24 cellular contexts compared by ENCODE assay signal in the genomic region with DNA sequence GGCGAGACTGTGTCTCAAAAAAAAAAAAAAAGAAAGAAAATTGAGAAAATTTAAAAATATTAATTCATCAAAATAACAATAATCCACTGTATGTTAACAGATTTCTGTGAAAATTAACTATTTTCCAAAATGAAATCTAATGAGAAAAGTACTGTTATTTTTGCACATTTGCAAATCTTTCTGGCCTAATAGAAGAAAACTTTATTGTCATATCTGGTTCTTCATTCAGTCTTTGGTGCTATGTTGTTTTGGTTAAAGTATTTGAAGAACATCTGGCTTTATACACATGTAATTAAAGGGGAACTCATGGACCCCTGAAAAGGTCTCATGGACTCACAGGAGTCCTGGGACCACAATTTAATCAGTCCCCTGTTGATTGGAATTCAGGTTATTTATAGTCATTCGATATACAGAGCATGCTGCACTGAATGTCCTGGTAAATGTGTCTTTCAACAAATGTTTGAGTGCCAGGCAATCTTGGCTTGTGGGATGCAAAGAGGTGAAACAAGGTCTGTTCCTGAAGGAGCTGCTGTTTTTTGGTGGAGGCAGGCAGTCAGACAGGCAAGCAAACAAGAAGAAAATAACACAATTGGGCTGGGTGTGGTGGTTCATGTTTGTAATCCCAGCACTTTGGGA.
"Had no signal": no experiment of that assay in that cellular context is flagged by ENCODE, and none has a peak within 500 bp of the region (broad histone marks: within the 10 kb centered on the region; RNA-seq: fewer than 3 reads in every experiment).

No MANE protein-coding gene starts in this region.

- H3K4me2 ChIP-seq: smooth muscle cell had no signal

- H3K27me3 ChIP-seq: pancreas, stomach, suprapubic skin, tibial nerve had no signal

- H3K27ac Mint-ChIP-seq: activated B cell treated with CpG ODN at 0.5 μM for 24 hours; activated CD4-positive, alpha-beta T cell treated with anti-CD3 and anti-CD28 coated beads for 36 hours; activated naive CD4-positive, alpha-beta T cell treated with anti-CD3 and anti-CD28 coated beads for 36 hours; activated naive CD8-positive, alpha-beta T cell treated with anti-CD3 and anti-CD28 coated beads, Interleukin-2, amount 10 ng/mL, durations not matched to agents 7 days and 5 days; natural killer cell; stimulated activated memory B cell treated with anti-CD40 and anti-IgM and Interleukin-4, amounts not matched to agents 10 μg/mL and 1 μg/mL and 100 μg/mL, for 72 hours had no signal

- ATAC-seq: activated CD4-positive, alpha-beta T cell treated with anti-CD3 and anti-CD28 coated beads for 36 hours; activated T-cell treated with anti-CD3 and anti-CD28 coated beads, Interleukin-2, amount 50 U/mL, for 4 hours; left lobe of liver; natural killer cell; pancreas; sciatic nerve; stimulated activated memory B cell treated with anti-CD40 and anti-IgM and Interleukin-4, amounts not matched to agents 10 μg/mL and 1 μg/mL and 100 μg/mL, for 72 hours had no signal

- H3K9me3 ChIP-seq: pancreas, stomach, suprapubic skin, tibial nerve had no signal

- H3K4me3 ChIP-seq: pancreas, smooth muscle cell, stomach, suprapubic skin, tibial nerve had no signal

- H3K36me3 Mint-ChIP-seq: natural killer cell; stimulated activated memory B cell treated with anti-CD40 and anti-IgM and Interleukin-4, amounts not matched to agents 10 μg/mL and 1 μg/mL and 100 μg/mL, for 72 hours had no signal

- DNase-seq: activated B cell treated with CpG ODN at 0.5 μM for 24 hours; activated CD4-positive, alpha-beta T cell treated with anti-CD3 and anti-CD28 coated beads for 36 hours; activated CD4-positive, alpha-beta T cell treated with anti-CD3 and anti-CD28 coated beads, Interleukin-2, amount 50 U/mL, for 4 hours; activated CD8-positive, alpha-beta memory T cell treated with anti-CD3 and anti-CD28 coated beads for 24 hours; activated CD8-positive, alpha-beta memory T cell treated with anti-CD3 and anti-CD28 coated beads, Interleukin-2, amount 50 U/mL, for 48 hours; activated naive CD4-positive, alpha-beta T cell treated with anti-CD3 and anti-CD28 coated beads for 36 hours; activated naive CD8-positive, alpha-beta T cell treated with anti-CD3 and anti-CD28 coated beads, Interleukin-2, amount 10 ng/mL, durations not matched to agents 7 days and 5 days; activated T-cell treated with anti-CD3 and anti-CD28 coated beads, Interleukin-2, amount 50 U/mL, for 4 hours; amniotic stem cell; natural killer cell; pancreas; stimulated activated CD4-positive, alpha-beta T cell treated with anti-CD3 and anti-CD28 coated beads, Interleukin-15, amount 100 ng/mL, for 24 hours; stomach; T-helper 9 cell had no signal

- FAIRE-seq: bronchial epithelial cell, endometrium, keratinocyte, pancreas, urothelium cell line had no signal

- H3K9me3 Mint-ChIP-seq: activated B cell treated with CpG ODN at 0.5 μM for 24 hours; activated naive CD4-positive, alpha-beta T cell treated with anti-CD3 and anti-CD28 coated beads for 36 hours; activated naive CD8-positive, alpha-beta T cell treated with anti-CD3 and anti-CD28 coated beads, Interleukin-2, amount 10 ng/mL, durations not matched to agents 7 days and 5 days; activated T-cell treated with anti-CD3 and anti-CD28 coated beads, Interleukin-2, amount 50 U/mL, for 4 hours; natural killer cell; stimulated activated memory B cell treated with anti-CD40 and anti-IgM and Interleukin-4, amounts not matched to agents 10 μg/mL and 1 μg/mL and 100 μg/mL, for 72 hours had no signal

- H3K4me3 Mint-ChIP-seq: activated B cell treated with CpG ODN at 0.5 μM for 24 hours; activated CD4-positive, alpha-beta T cell treated with anti-CD3 and anti-CD28 coated beads for 36 hours; activated naive CD4-positive, alpha-beta T cell treated with anti-CD3 and anti-CD28 coated beads for 36 hours; activated naive CD8-positive, alpha-beta T cell treated with anti-CD3 and anti-CD28 coated beads, Interleukin-2, amount 10 ng/mL, durations not matched to agents 7 days and 5 days; activated T-cell treated with anti-CD3 and anti-CD28 coated beads, Interleukin-2, amount 50 U/mL, for 4 hours; natural killer cell; stimulated activated memory B cell treated with anti-CD40 and anti-IgM and Interleukin-4, amounts not matched to agents 10 μg/mL and 1 μg/mL and 100 μg/mL, for 72 hours had no signal

- H3K27me3 Mint-ChIP-seq: activated naive CD8-positive, alpha-beta T cell treated with anti-CD3 and anti-CD28 coated beads, Interleukin-2, amount 10 ng/mL, durations not matched to agents 7 days and 5 days had no signal

- H3K4me1 ChIP-seq: pancreas, tibial nerve had no signal

- H3K27ac ChIP-seq: pancreas, suprapubic skin, tibial nerve had no signal

- H3K4me1 Mint-ChIP-seq: activated B cell treated with CpG ODN at 0.5 μM for 24 hours; activated CD4-positive, alpha-beta T cell treated with anti-CD3 and anti-CD28 coated beads for 36 hours; natural killer cell; stimulated activated memory B cell treated with anti-CD40 and anti-IgM and Interleukin-4, amounts not matched to agents 10 μg/mL and 1 μg/mL and 100 μg/mL, for 72 hours had no signal

- H3K36me3 ChIP-seq: pancreas, stomach, suprapubic skin, tibial nerve had no signal
